19 cellular contexts compared by ENCODE assay signal in genomic region chr2:234571620-234572407, GRCh38.
A peak's percentile ranks its signal among the peaks of the same experiment; 100 is the strongest.
DNase-seq lines count a peak whose midpoint lies in the region; ATAC-seq and TF ChIP-seq lines count a peak whose summit lies in the region.
"Had no signal": no experiment of that assay in that cellular context is flagged by ENCODE, and none has a peak within 500 bp of the region (broad histone marks: within the 10 kb centered on the region; RNA-seq: fewer than 3 reads in every experiment).

No MANE protein-coding gene starts in this region.

- H3K27ac Mint-ChIP-seq in CD14-positive monocyte: peak overlapping the region; percentile 4 to 85 (median 58)
- H3K27ac Mint-ChIP-seq in CD8-positive, alpha-beta memory T cell: no peak overlapping the region

- no peaks in the 10 kb centered on the region for H3K36me3 ChIP-seq in CD8-positive, alpha-beta memory T cell (ENCODE audit: insufficient read depth, low read length)
- H3K36me3 ChIP-seq in psoas muscle (ENCODE audit: insufficient read depth in 1 of 2, low read depth in 1 of 2): no peaks in the 10 kb centered on the region
- H3K36me3 ChIP-seq in heart right ventricle: no peaks in the 10 kb centered on the region
- H3K36me3 ChIP-seq: gastrocnemius medialis, transverse colon had no signal

- POLR2A ChIA-PET in CD8-positive, alpha-beta memory T cell (lab: Charles Lee): no interaction called here

- H3K9me3 ChIP-seq in CD8-positive, alpha-beta memory T cell (ENCODE audit: low read length): no peaks in the 10 kb centered on the region
- no peaks in the 10 kb centered on the region for H3K9me3 ChIP-seq in psoas muscle
- no peaks in the 10 kb centered on the region for H3K9me3 ChIP-seq in heart right ventricle
- H3K9me3 ChIP-seq: gastrocnemius medialis, transverse colon had no signal

- no peak overlapping the region for H3K27ac ChIP-seq in CD8-positive, alpha-beta memory T cell (ENCODE audit: low read depth, low read length)
- no peak overlapping the region for H3K27ac ChIP-seq in psoas muscle
- H3K27ac ChIP-seq in heart right ventricle: no peak overlapping the region
- H3K27ac ChIP-seq: gastrocnemius medialis, transverse colon had no signal

- H3K27me3 ChIP-seq in CD8-positive, alpha-beta memory T cell (ENCODE audit: insufficient read depth, low read length, poor library complexity, severe bottlenecking): peaks cover 5% of the 10 kb centered on the region
- H3K27me3 ChIP-seq in psoas muscle (ENCODE audit: insufficient read depth in 3 of 3, low read length in 2 of 3): no peaks in the 10 kb centered on the region
- H3K27me3 ChIP-seq in heart right ventricle: peaks cover 0 to 20% (median 6%) of the 10 kb centered on the region in 7 donors
- H3K27me3 ChIP-seq: gastrocnemius medialis had no signal

- H3K4me1 Mint-ChIP-seq in CD14-positive monocyte: peaks cover 40% of the 10 kb centered on the region
- H3K4me1 Mint-ChIP-seq in CD8-positive, alpha-beta memory T cell: no peaks in the 10 kb centered on the region

- H3K4me3 Mint-ChIP-seq in CD14-positive monocyte: peak overlapping the region; percentile 16 to 46
- no peak overlapping the region for H3K4me3 Mint-ChIP-seq in CD8-positive, alpha-beta memory T cell
- H3K4me3 Mint-ChIP-seq: activated T-cell treated with anti-CD3 and anti-CD28 coated beads, Interleukin-2, amount 50 U/mL, for 4 hours had no signal

- DNase-seq in CD14-positive monocyte (ENCODE audit: low spot score) (no peak), KBM-7 (peak; percentile 86), RPMI7951 (ENCODE audit: low read depth) (peak; percentile 44), kidney tubule cell (ENCODE audit: low spot score) (peak; percentile 58), SK-N-DZ (ENCODE audit: low spot score) (no peak), psoas muscle (no peak), heart right ventricle (no peak)
- DNase-seq in CD8-positive, alpha-beta memory T cell: no peak
- DNase-seq: activated T-cell treated with anti-CD3 and anti-CD28 coated beads, Interleukin-2, amount 50 U/mL, for 4 hours; amniotic stem cell; gastrocnemius medialis; NCI-H187 treated with DMSO at 0.1 percent for 48 hours; NCI-H69; right cardiac atrium; stimulated activated CD4-positive, alpha-beta T cell treated with anti-CD3 and anti-CD28 coated beads, Interleukin-2, amount 100 ng/mL, for 48 hours; stimulated activated CD8-positive, alpha-beta memory T cell treated with anti-CD3 and anti-CD28 coated beads, Interleukin-4, amount 100 ng/mL, for 48 hours; T1000; transverse colon had no signal

- CTCF ChIA-PET in CD8-positive, alpha-beta memory T cell (lab: Charles Lee): interaction anchor here (1.0 kb wide), 1 partner anchor 27 kb away, joined by 4 read pairs; no protein-coding TSS in a partner anchor

- WGBS in psoas muscle, 3 donors: 81 to 83% (median 81%) methylated on average over 9 of the region's 9 CpGs
- 80 to 81% methylated on average over 9 of the region's 9 CpGs for WGBS in heart right ventricle, 2 donors

- in situ Hi-C loops in KBM-7 (cut with MboI; ENCODE audit: low pct_unique_long_range_greater_than_20kb, low sequenced_read_pairs): no loop called here

- ATAC-seq in psoas muscle (no peak), heart right ventricle (no peak)
- ATAC-seq: activated T-cell treated with anti-CD3 and anti-CD28 coated beads, Interleukin-2, amount 50 U/mL, for 4 hours; gastrocnemius medialis; HCT116; right cardiac atrium had no signal

- H3K4me1 ChIP-seq in CD8-positive, alpha-beta memory T cell (ENCODE audit: insufficient read depth, low read length): no peaks in the 10 kb centered on the region
- no peaks in the 10 kb centered on the region for H3K4me1 ChIP-seq in psoas muscle
- H3K4me1 ChIP-seq in heart right ventricle: peaks cover 0 to 6% (median 0%) of the 10 kb centered on the region in 9 donors
- H3K4me1 ChIP-seq: gastrocnemius medialis had no signal

- peaks cover 0 to 3% (median 0%) of the 10 kb centered on the region in 7 donors for H3K9me3 Mint-ChIP-seq in CD14-positive monocyte
- peaks cover 0 to 2% (median 0%) of the 10 kb centered on the region in 5 donors for H3K9me3 Mint-ChIP-seq in CD8-positive, alpha-beta memory T cell
- H3K9me3 Mint-ChIP-seq: activated T-cell treated with anti-CD3 and anti-CD28 coated beads, Interleukin-2, amount 50 U/mL, for 4 hours had no signal

- H3K4me3 ChIP-seq in CD8-positive, alpha-beta memory T cell (ENCODE audit: low read length): no peak overlapping the region
- H3K4me3 ChIP-seq in psoas muscle: no peak overlapping the region
- H3K4me3 ChIP-seq in heart right ventricle: no peak overlapping the region
- H3K4me3 ChIP-seq: gastrocnemius medialis, transverse colon had no signal

- intact Hi-C loops in CD14-positive monocyte (cut with micrococcal nuclease) (no loop called here), psoas muscle (cut with DNase I) (no loop called here), heart right ventricle (cut with DNase I) (no loop called here)

- peaks cover 4 to 8% (median 8%) of the 10 kb centered on the region in 3 donors for H3K27me3 Mint-ChIP-seq in CD14-positive monocyte (ENCODE audit: low read depth in 3 of 3)
- peaks cover 13 to 69% of the 10 kb centered on the region in 2 donors for H3K27me3 Mint-ChIP-seq in CD8-positive, alpha-beta memory T cell

- no peaks in the 10 kb centered on the region for H3K36me3 Mint-ChIP-seq in CD14-positive monocyte
- peaks cover 0 to 2% (median 0%) of the 10 kb centered on the region in 3 donors for H3K36me3 Mint-ChIP-seq in CD8-positive, alpha-beta memory T cell

- TF ChIP-seq CTCF in CD14-positive monocyte (IDR thresholded peaks at IDR 0.05) (no peak), psoas muscle (IDR thresholded peaks at IDR 0.05) (no peak), heart right ventricle (IDR thresholded peaks at IDR 0.05) (no peak)

Comparison
In these comparisons a context has a peak if more than half of its experiments do, and no peak if none do; other contexts are left out.
1. DNase-seq: peak in KBM-7 (single experiment), RPMI7951 (single experiment) and kidney tubule cell (single experiment); none in CD14-positive monocyte (single experiment), CD8-positive, alpha-beta memory T cell (0 of 5), SK-N-DZ (single experiment), psoas muscle (0 of 2) and heart right ventricle (0 of 2).
2. H3K27ac Mint-ChIP-seq: peak in CD14-positive monocyte (7 of 7); none in CD8-positive, alpha-beta memory T cell (0 of 8).
3. H3K4me3 Mint-ChIP-seq: peak in CD14-positive monocyte (2 of 2); none in CD8-positive, alpha-beta memory T cell (0 of 7).